Comparison of ENCODE assay signal across 2 cellular contexts in the genomic region with DNA sequence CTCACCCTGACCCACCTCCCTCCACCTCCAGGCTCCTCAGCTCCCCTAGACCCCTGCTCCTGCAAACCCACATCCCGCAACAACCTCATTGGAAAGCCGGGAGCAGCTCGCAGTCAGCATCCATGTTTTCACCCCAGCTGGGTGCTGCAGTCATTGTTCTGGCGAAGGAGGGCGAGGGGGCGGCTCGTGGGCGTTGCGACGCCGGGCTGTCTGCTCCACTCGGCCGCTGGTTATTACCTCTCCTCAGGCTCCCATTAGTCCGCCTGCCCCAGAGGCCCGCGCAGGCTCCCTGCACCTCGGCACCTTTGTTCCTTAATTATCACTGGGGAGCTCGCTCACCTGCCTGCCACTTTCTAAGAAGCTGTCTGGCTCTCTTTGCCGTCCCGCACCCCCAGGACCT.
A peak's percentile ranks its signal among the peaks of the same experiment; 100 is the strongest.
TF ChIP-seq lines count a peak whose summit lies in the region.

No MANE protein-coding gene starts in this region.

TF ChIP-seq in HCT116, 20 proteins besides CTCF, POLR2A, EP300 and RAD21:
- TF ChIP-seq ZBTB33 (IDR thresholded peaks at IDR 0.05; ENCODE audit: extremely low read depth, insufficient replicate concordance, low read length) (no peak), SIN3A (IDR thresholded peaks at IDR 0.05; ENCODE audit: low read depth) (no peak), ELF1 (IDR thresholded peaks at IDR 0.05; ENCODE audit: borderline replicate concordance, low read depth) (no peak), ZNF274 (IDR thresholded peaks at IDR 0.05; ENCODE audit: low read depth, low read length) (no peak), SRF (IDR thresholded peaks at IDR 0.05; ENCODE audit: low read depth) (no peak), EZH2phosphoT487 (IDR thresholded peaks at IDR 0.05; ENCODE audit: borderline replicate concordance) (no peak), JUND (IDR thresholded peaks at IDR 0.05) (no peak), EZH2 (IDR thresholded peaks at IDR 0.05) (no peak), ATF3 (IDR thresholded peaks at IDR 0.05) (no peak), POLR2AphosphoS5 (IDR thresholded peaks at IDR 0.05; ENCODE audit: low read depth, low read length) (no peak), YY1 (IDR thresholded peaks at IDR 0.05; ENCODE audit: extremely low read depth, insufficient replicate concordance, low read depth, low read length) (no peak), EGR1 (IDR thresholded peaks at IDR 0.05; ENCODE audit: low read depth) (no peak), TCF7L2 (IDR thresholded peaks at IDR 0.05; ENCODE audit: borderline replicate concordance, extremely low read depth, insufficient read depth, insufficient read length) (no peak), CEBPB (IDR thresholded peaks at IDR 0.05; ENCODE audit: low read depth) (no peak)
- TF ChIP-seq, protein P1, sequence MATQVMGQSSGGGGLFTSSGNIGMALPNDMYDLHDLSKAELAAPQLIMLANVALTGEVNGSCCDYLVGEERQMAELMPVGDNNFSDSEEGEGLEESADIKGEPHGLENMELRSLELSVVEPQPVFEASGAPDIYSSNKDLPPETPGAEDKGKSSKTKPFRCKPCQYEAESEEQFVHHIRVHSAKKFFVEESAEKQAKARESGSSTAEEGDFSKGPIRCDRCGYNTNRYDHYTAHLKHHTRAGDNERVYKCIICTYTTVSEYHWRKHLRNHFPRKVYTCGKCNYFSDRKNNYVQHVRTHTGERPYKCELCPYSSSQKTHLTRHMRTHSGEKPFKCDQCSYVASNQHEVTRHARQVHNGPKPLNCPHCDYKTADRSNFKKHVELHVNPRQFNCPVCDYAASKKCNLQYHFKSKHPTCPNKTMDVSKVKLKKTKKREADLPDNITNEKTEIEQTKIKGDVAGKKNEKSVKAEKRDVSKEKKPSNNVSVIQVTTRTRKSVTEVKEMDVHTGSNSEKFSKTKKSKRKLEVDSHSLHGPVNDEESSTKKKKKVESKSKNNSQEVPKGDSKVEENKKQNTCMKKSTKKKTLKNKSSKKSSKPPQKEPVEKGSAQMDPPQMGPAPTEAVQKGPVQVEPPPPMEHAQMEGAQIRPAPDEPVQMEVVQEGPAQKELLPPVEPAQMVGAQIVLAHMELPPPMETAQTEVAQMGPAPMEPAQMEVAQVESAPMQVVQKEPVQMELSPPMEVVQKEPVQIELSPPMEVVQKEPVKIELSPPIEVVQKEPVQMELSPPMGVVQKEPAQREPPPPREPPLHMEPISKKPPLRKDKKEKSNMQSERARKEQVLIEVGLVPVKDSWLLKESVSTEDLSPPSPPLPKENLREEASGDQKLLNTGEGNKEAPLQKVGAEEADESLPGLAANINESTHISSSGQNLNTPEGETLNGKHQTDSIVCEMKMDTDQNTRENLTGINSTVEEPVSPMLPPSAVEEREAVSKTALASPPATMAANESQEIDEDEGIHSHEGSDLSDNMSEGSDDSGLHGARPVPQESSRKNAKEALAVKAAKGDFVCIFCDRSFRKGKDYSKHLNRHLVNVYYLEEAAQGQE (IDR thresholded peaks at IDR 0.05; ENCODE audit: low read depth) = no peak

TF ChIP-seq in WTC11, 78 proteins besides CTCF, POLR2A, EP300 and RAD21 (continued from another document):
- TF ChIP-seq, protein P2, sequence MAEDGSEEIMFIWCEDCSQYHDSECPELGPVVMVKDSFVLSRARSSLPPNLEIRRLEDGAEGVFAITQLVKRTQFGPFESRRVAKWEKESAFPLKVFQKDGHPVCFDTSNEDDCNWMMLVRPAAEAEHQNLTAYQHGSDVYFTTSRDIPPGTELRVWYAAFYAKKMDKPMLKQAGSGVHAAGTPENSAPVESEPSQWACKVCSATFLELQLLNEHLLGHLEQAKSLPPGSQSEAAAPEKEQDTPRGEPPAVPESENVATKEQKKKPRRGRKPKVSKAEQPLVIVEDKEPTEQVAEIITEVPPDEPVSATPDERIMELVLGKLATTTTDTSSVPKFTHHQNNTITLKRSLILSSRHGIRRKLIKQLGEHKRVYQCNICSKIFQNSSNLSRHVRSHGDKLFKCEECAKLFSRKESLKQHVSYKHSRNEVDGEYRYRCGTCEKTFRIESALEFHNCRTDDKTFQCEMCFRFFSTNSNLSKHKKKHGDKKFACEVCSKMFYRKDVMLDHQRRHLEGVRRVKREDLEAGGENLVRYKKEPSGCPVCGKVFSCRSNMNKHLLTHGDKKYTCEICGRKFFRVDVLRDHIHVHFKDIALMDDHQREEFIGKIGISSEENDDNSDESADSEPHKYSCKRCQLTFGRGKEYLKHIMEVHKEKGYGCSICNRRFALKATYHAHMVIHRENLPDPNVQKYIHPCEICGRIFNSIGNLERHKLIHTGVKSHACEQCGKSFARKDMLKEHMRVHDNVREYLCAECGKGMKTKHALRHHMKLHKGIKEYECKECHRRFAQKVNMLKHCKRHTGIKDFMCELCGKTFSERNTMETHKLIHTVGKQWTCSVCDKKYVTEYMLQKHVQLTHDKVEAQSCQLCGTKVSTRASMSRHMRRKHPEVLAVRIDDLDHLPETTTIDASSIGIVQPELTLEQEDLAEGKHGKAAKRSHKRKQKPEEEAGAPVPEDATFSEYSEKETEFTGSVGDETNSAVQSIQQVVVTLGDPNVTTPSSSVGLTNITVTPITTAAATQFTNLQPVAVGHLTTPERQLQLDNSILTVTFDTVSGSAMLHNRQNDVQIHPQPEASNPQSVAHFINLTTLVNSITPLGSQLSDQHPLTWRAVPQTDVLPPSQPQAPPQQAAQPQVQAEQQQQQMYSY (CRISPR knock-in tag; IDR thresholded peaks at IDR 0.05) = peak; percentile 58
- TF ChIP-seq ZNF263 (CRISPR knock-in tag; IDR thresholded peaks at IDR 0.05; ENCODE audit: low read depth) = no peak
- no peak for TF ChIP-seq TP53 (CRISPR knock-in tag; IDR thresholded peaks at IDR 0.05)
TF ChIP-seq in WTC11: peak in this region for 1.
